17 cellular contexts compared by ENCODE assay signal in the genomic region with DNA sequence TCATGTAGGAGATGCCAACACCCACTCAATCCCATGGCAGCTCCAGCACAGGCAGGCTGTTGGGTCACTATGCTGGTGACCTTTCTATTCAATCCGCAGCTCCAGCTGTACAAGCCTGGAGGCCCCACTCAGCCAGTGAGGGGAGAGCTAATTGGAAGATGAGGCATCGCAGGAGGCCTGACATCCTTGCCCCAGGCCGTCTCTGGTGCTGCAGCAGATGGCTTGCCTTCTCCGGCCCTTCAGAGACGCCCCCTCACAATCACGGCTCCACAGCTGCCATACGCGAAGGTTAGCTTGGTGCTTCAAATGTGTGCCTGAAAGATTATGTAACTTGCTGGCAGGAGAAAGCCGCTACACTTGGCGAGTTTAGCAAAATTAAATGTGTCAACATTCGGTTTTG.
A peak's percentile ranks its signal among the peaks of the same experiment; 100 is the strongest.
DNase-seq lines count a peak whose midpoint lies in the region; ATAC-seq and TF ChIP-seq lines count a peak whose summit lies in the region.
"Had no signal": no experiment of that assay in that cellular context is flagged by ENCODE, and none has a peak within 500 bp of the region (broad histone marks: within the 10 kb centered on the region; RNA-seq: fewer than 3 reads in every experiment).

No MANE protein-coding gene starts in this region.

- intact Hi-C loops in body of pancreas (cut with DNase I), result no loop called here
- intact Hi-C loops in left lung (cut with DNase I), result no loop called here

- TF ChIP-seq POLR2A in body of pancreas (IDR thresholded peaks at IDR 0.05) (no peak), upper lobe of left lung (IDR thresholded peaks at IDR 0.05) (no peak)

- DNase-seq in NCI-H1417 (lab: John Stamatoyannopoulos, UW) (peak in 2 of 3 experiments; percentile 26 to 60), NCI-H1417 treated with DMSO at 0.1 percent for 48 hours (lab: John Stamatoyannopoulos, UW) (no peak), body of pancreas (peak; percentile 14 to 42 (median 32)), left lung (peak in 1 of 2 donors; percentile 29), upper lobe of left lung (peak; percentile 32 to 34), hepatic stellate cell (ENCODE audit: low spot score) (no peak), HFFc6 (no peak)
- no peak for DNase-seq in central memory CD4-positive, alpha-beta T cell
- DNase-seq: activated T-cell treated with anti-CD3 and anti-CD28 coated beads, Interleukin-2, amount 50 U/mL, for 4 hours; CD4-positive, alpha-beta T cell; foreskin melanocyte; natural killer cell; NCI-H1092; OCI-M1 had no signal

- ATAC-seq in body of pancreas (peak; percentile 16), left lung (peak; percentile 41), upper lobe of left lung (ENCODE audit: low FRiP score in 2 of 2) (peak in 1 of 2 donors; percentile 30)
- ATAC-seq: activated T-cell treated with anti-CD3 and anti-CD28 coated beads, Interleukin-2, amount 50 U/mL, for 4 hours; natural killer cell had no signal

- H3K4me1 ChIP-seq in body of pancreas (peaks cover 16% of the 10 kb centered on the region), left lung (no peaks in the 10 kb centered on the region), upper lobe of left lung (no peaks in the 10 kb centered on the region)
- H3K4me1 ChIP-seq: suprapubic skin had no signal

- TF ChIP-seq CTCF in body of pancreas (IDR thresholded peaks at IDR 0.05), result no peak
- TF ChIP-seq CTCF in left lung (IDR thresholded peaks at IDR 0.05), result no peak
- no peak for TF ChIP-seq CTCF in upper lobe of left lung (IDR thresholded peaks at IDR 0.05)
- TF ChIP-seq CTCF in HFFc6 (IDR thresholded peaks at IDR 0.05), result no peak

- H3K4me3 Mint-ChIP-seq in HFFc6, result no peak overlapping the region
- H3K4me3 Mint-ChIP-seq: activated T-cell treated with anti-CD3 and anti-CD28 coated beads, Interleukin-2, amount 50 U/mL, for 4 hours; CD4-positive, alpha-beta T cell; natural killer cell had no signal

- H3K27ac ChIP-seq in body of pancreas (no peak overlapping the region), left lung (no peak overlapping the region), upper lobe of left lung (no peak overlapping the region)
- H3K27ac ChIP-seq: 22Rv1, skin epidermis, suprapubic skin had no signal

- no peak overlapping the region for H3K4me3 ChIP-seq in body of pancreas
- no peak overlapping the region for H3K4me3 ChIP-seq in left lung
- no peak overlapping the region for H3K4me3 ChIP-seq in upper lobe of left lung
- H3K4me3 ChIP-seq: skin epidermis, suprapubic skin had no signal

- TF ChIP-seq EP300 in upper lobe of left lung (IDR thresholded peaks at IDR 0.05), result no peak

- H3K27ac Mint-ChIP-seq in HFFc6, result no peak overlapping the region
- H3K27ac Mint-ChIP-seq: CD4-positive, alpha-beta T cell; natural killer cell had no signal

- H3K9me3 ChIP-seq in body of pancreas (no peaks in the 10 kb centered on the region), left lung (no peaks in the 10 kb centered on the region), upper lobe of left lung (no peaks in the 10 kb centered on the region)
- H3K9me3 ChIP-seq: suprapubic skin had no signal

- no peaks in the 10 kb centered on the region for H3K4me1 Mint-ChIP-seq in HFFc6 (ENCODE audit: low read depth)
- H3K4me1 Mint-ChIP-seq: natural killer cell had no signal

- H3K27me3 ChIP-seq in body of pancreas (no peaks in the 10 kb centered on the region), left lung (peaks cover 0 to 8% of the 10 kb centered on the region in 2 donors), upper lobe of left lung (no peaks in the 10 kb centered on the region)
- H3K27me3 ChIP-seq: suprapubic skin had no signal

- H3K36me3 ChIP-seq in body of pancreas (replicated peaks in 1 of 2; ENCODE audit: insufficient read depth in 1 of 2, low read depth in 2 of 2), result no peaks in the 10 kb centered on the region
- H3K36me3 ChIP-seq in left lung, result no peaks in the 10 kb centered on the region
- H3K36me3 ChIP-seq in upper lobe of left lung, result no peaks in the 10 kb centered on the region
- H3K36me3 ChIP-seq: suprapubic skin had no signal

- 61 to 84% methylated on average over 9 to 11 of the region's 11 CpGs for WGBS in body of pancreas, 2 donors
- WGBS in upper lobe of left lung, 2 donors, result 44 to 66% methylated on average over 10 to 11 of the region's 11 CpGs

- H3K27me3 Mint-ChIP-seq in HFFc6 (ENCODE audit: insufficient read depth), result peaks cover 2% of the 10 kb centered on the region; the same call in 1 of the 2 replicates

- no peaks in the 10 kb centered on the region for H3K36me3 Mint-ChIP-seq in HFFc6 (ENCODE audit: low read depth)
- H3K36me3 Mint-ChIP-seq: natural killer cell had no signal

- H3K9me3 Mint-ChIP-seq in HFFc6, result peaks cover 49% of the 10 kb centered on the region
- H3K9me3 Mint-ChIP-seq: activated T-cell treated with anti-CD3 and anti-CD28 coated beads, Interleukin-2, amount 50 U/mL, for 4 hours; CD4-positive, alpha-beta T cell had no signal

Comparison
In these comparisons a context has a peak if more than half of its experiments do, and no peak if none do; other contexts are left out.
1. DNase-seq: peak in NCI-H1417 (2 of 3), body of pancreas (4 of 4) and upper lobe of left lung (2 of 2); none in NCI-H1417 treated with DMSO at 0.1 percent for 48 hours (single experiment), hepatic stellate cell (single experiment), central memory CD4-positive, alpha-beta T cell (single experiment) and HFFc6 (single experiment).